22 cellular contexts compared by ENCODE assay signal in the genomic region with DNA sequence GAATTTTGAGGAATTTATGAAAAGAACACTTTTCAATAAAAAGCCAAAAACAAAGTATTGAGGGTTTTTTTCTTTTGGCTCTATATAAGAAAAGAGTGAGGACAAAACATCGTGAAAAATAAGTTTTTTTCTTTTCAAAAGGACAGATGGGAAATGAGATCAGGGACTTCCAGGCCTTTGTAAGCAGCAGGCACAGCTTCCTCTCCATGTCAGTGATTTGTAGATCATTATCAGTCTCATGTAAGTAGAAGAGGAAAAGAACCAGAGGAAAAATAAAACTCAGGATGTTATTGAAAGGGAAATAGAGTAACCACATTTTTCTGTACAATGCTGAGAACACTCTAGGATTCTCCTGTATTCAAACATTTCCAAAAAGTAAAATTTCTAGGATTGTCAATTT. TPM values are rescaled to one million over a fixed set of nuclear protein-coding genes. Genes with fewer than 3 reads are reported as not detected.
DNase-seq lines count a peak whose midpoint lies in the region; ATAC-seq and TF ChIP-seq lines count a peak whose summit lies in the region.
"Had no signal": no experiment of that assay in that cellular context is flagged by ENCODE, and none has a peak within 500 bp of the region (broad histone marks: within the 10 kb centered on the region; RNA-seq: fewer than 3 reads in every experiment).

No MANE protein-coding gene starts in this region.

- H3K9me3 ChIP-seq in parathyroid adenoma (ENCODE audit: control insufficient read depth, low read length) = no peaks in the 10 kb centered on the region
- H3K9me3 ChIP-seq: neutrophil, prostate gland, tibial artery had no signal

- no peak overlapping the region for H3K4me2 ChIP-seq in parathyroid adenoma (ENCODE audit: low read length)

- no peaks in the 10 kb centered on the region for H3K4me1 ChIP-seq in parathyroid adenoma
- H3K4me1 ChIP-seq: prostate gland, tibial artery had no signal

- H3K9ac ChIP-seq in parathyroid adenoma = no peak overlapping the region
- H3K9ac ChIP-seq: GM23248 had no signal

- ATAC-seq in HG03520 (IDR thresholded peaks at IDR 0.05; ENCODE audit: unreplicated experiment) = no peak
- ATAC-seq: activated CD4-positive, alpha-beta T cell treated with anti-CD3 and anti-CD28 coated beads for 36 hours; activated CD8-positive, alpha-beta T cell treated with anti-CD3 and anti-CD28 coated beads, Interleukin-2, amount 10 ng/mL, durations not matched to agents 7 days and 5 days; stimulated activated naive CD8-positive, alpha-beta T cell treated with anti-CD3 and anti-CD28 coated beads, Interleukin-15, amount 100 ng/mL, for 72 hours had no signal

- H3K27ac Mint-ChIP-seq in activated naive CD4-positive, alpha-beta T cell treated with anti-CD3 and anti-CD28 coated beads, Interleukin-2, amount 50 U/mL, for 24 hours = peak overlapping the region; percentile 35
- H3K27ac Mint-ChIP-seq in activated naive CD4-positive, alpha-beta T cell treated with anti-CD3 and anti-CD28 coated beads, Interleukin-2, amount 10 ng/mL, durations not matched to agents 7 days and 5 days = no peak overlapping the region
- peak overlapping the region; percentile 95 for H3K27ac Mint-ChIP-seq in endothelial cell (ENCODE audit: unreplicated experiment)
- H3K27ac Mint-ChIP-seq: activated CD4-positive, alpha-beta T cell treated with anti-CD3 and anti-CD28 coated beads for 36 hours; activated CD8-positive, alpha-beta T cell treated with anti-CD3 and anti-CD28 coated beads, Interleukin-2, amount 10 ng/mL, durations not matched to agents 7 days and 5 days; activated naive CD8-positive, alpha-beta T cell treated with anti-CD3 and anti-CD28 coated beads for 36 hours; activated T-helper 2 cell treated with anti-CD3 and anti-CD28 coated beads, Interferon-gamma antibody, Interleukin-2, Interleukin-4, amounts not matched to agents 10 μg/mL and 5 μg/mL and 100 μg/mL, durations not matched to agents 14 hours and 24 hours and 36 hours; stimulated activated naive CD8-positive, alpha-beta T cell treated with anti-CD3 and anti-CD28 coated beads, Interleukin-15, amount 100 ng/mL, for 72 hours had no signal

- H3K4me3 ChIP-seq in parathyroid adenoma (ENCODE audit: low read depth, low read length) = no peak overlapping the region
- H3K4me3 ChIP-seq: dorsolateral prefrontal cortex, GM23248, prostate gland, tibial artery had no signal

- no peak for TF ChIP-seq CTCF in endothelial cell (IDR thresholded peaks at IDR 0.05; ENCODE audit: unreplicated experiment)
- TF ChIP-seq CTCF in parathyroid adenoma (IDR thresholded peaks at IDR 0.05) = no peak

- H3K36me3 Mint-ChIP-seq in activated naive CD4-positive, alpha-beta T cell treated with anti-CD3 and anti-CD28 coated beads, Interleukin-2, amount 50 U/mL, for 24 hours = peaks cover 16% of the 10 kb centered on the region
- H3K36me3 Mint-ChIP-seq in activated naive CD4-positive, alpha-beta T cell treated with anti-CD3 and anti-CD28 coated beads, Interleukin-2, amount 10 ng/mL, durations not matched to agents 7 days and 5 days = peaks cover 29% of the 10 kb centered on the region
- H3K36me3 Mint-ChIP-seq in endothelial cell (ENCODE audit: low read depth, unreplicated experiment) = peaks cover 39% of the 10 kb centered on the region

- no peak overlapping the region for H2AFZ ChIP-seq in parathyroid adenoma
- H2AFZ ChIP-seq: GM23248 had no signal

- peak overlapping the region; percentile 55 for H3K27ac ChIP-seq in parathyroid adenoma
- H3K27ac ChIP-seq: GM23248, neutrophil, prostate gland, tibial artery had no signal

- CTCF ChIA-PET in activated naive CD4-positive, alpha-beta T cell treated with anti-CD3 and anti-CD28 coated beads, Interleukin-2, amount 10 ng/mL, durations not matched to agents 7 days and 5 days (lab: Charles Lee) = no interaction called here

- no peaks in the 10 kb centered on the region for H3K36me3 ChIP-seq in parathyroid adenoma (ENCODE audit: control insufficient read depth, insufficient read depth, low read length)
- H3K36me3 ChIP-seq: neutrophil, prostate gland, tibial artery had no signal

- H3K79me2 ChIP-seq in parathyroid adenoma = no peaks in the 10 kb centered on the region

- H3K4me3 Mint-ChIP-seq in activated naive CD4-positive, alpha-beta T cell treated with anti-CD3 and anti-CD28 coated beads, Interleukin-2, amount 50 U/mL, for 24 hours = no peak overlapping the region
- H3K4me3 Mint-ChIP-seq in activated naive CD4-positive, alpha-beta T cell treated with anti-CD3 and anti-CD28 coated beads, Interleukin-2, amount 10 ng/mL, durations not matched to agents 7 days and 5 days = no peak overlapping the region
- H3K4me3 Mint-ChIP-seq in endothelial cell (ENCODE audit: unreplicated experiment) = no peak overlapping the region
- H3K4me3 Mint-ChIP-seq: activated CD4-positive, alpha-beta T cell treated with anti-CD3 and anti-CD28 coated beads for 36 hours; activated CD8-positive, alpha-beta T cell treated with anti-CD3 and anti-CD28 coated beads, Interleukin-2, amount 10 ng/mL, durations not matched to agents 7 days and 5 days; activated naive CD8-positive, alpha-beta T cell treated with anti-CD3 and anti-CD28 coated beads for 36 hours; CD4-positive, alpha-beta memory T cell; stimulated activated naive CD8-positive, alpha-beta T cell treated with anti-CD3 and anti-CD28 coated beads, Interleukin-15, amount 100 ng/mL, for 72 hours had no signal

- H3K9me3 Mint-ChIP-seq in activated naive CD4-positive, alpha-beta T cell treated with anti-CD3 and anti-CD28 coated beads, Interleukin-2, amount 50 U/mL, for 24 hours = no peaks in the 10 kb centered on the region
- no peaks in the 10 kb centered on the region for H3K9me3 Mint-ChIP-seq in activated naive CD4-positive, alpha-beta T cell treated with anti-CD3 and anti-CD28 coated beads, Interleukin-2, amount 10 ng/mL, durations not matched to agents 7 days and 5 days
- no peaks in the 10 kb centered on the region for H3K9me3 Mint-ChIP-seq in endothelial cell (ENCODE audit: unreplicated experiment)
- H3K9me3 Mint-ChIP-seq: activated naive CD8-positive, alpha-beta T cell treated with anti-CD3 and anti-CD28 coated beads for 36 hours; activated T-helper 2 cell treated with anti-CD3 and anti-CD28 coated beads, Interferon-gamma antibody, Interleukin-2, Interleukin-4, amounts not matched to agents 10 μg/mL and 5 μg/mL and 100 μg/mL, durations not matched to agents 14 hours and 24 hours and 36 hours; stimulated activated naive CD8-positive, alpha-beta T cell treated with anti-CD3 and anti-CD28 coated beads, Interleukin-15, amount 100 ng/mL, for 72 hours had no signal

- DNase-seq in activated naive CD4-positive, alpha-beta T cell treated with anti-CD3 and anti-CD28 coated beads, Interleukin-2, amount 10 ng/mL, durations not matched to agents 7 days and 5 days = no peak
- peak; percentile 10 for DNase-seq in NCI-H2171 (lab: John Stamatoyannopoulos, UW)
- no peak for DNase-seq in endothelial cell (ENCODE audit: low spot score)
- DNase-seq in NCI-H524 treated with DMSO at 0.1 percent for 48 hours (lab: John Stamatoyannopoulos, UW) = no peak
- DNase-seq in inferior parietal cortex (ENCODE audit: extremely low spot score) = no peak
- DNase-seq: activated CD4-positive, alpha-beta T cell treated with anti-CD3 and anti-CD28 coated beads for 36 hours; activated CD8-positive, alpha-beta T cell treated with anti-CD3 and anti-CD28 coated beads, Interleukin-2, amount 10 ng/mL, durations not matched to agents 7 days and 5 days; activated naive CD8-positive, alpha-beta T cell treated with anti-CD3 and anti-CD28 coated beads for 36 hours; CD4-positive, alpha-beta memory T cell; central memory CD4-positive, alpha-beta T cell; dorsolateral prefrontal cortex; GM23248; IMR-90; NCI-H1694; stimulated activated naive CD8-positive, alpha-beta T cell treated with anti-CD3 and anti-CD28 coated beads, Interleukin-15, amount 100 ng/mL, for 72 hours; tibial artery had no signal

- H3K27me3 ChIP-seq in parathyroid adenoma (ENCODE audit: control insufficient read depth, insufficient read depth, low read length) = no peaks in the 10 kb centered on the region
- H3K27me3 ChIP-seq: dorsolateral prefrontal cortex, tibial artery had no signal

- H3K27me3 Mint-ChIP-seq in activated naive CD4-positive, alpha-beta T cell treated with anti-CD3 and anti-CD28 coated beads, Interleukin-2, amount 50 U/mL, for 24 hours = no peaks in the 10 kb centered on the region
- no peaks in the 10 kb centered on the region for H3K27me3 Mint-ChIP-seq in activated naive CD4-positive, alpha-beta T cell treated with anti-CD3 and anti-CD28 coated beads, Interleukin-2, amount 10 ng/mL, durations not matched to agents 7 days and 5 days
- peaks cover 2% of the 10 kb centered on the region for H3K27me3 Mint-ChIP-seq in endothelial cell (ENCODE audit: unreplicated experiment)
- H3K27me3 Mint-ChIP-seq: activated CD4-positive, alpha-beta T cell treated with anti-CD3 and anti-CD28 coated beads for 36 hours; activated naive CD8-positive, alpha-beta T cell treated with anti-CD3 and anti-CD28 coated beads for 36 hours; CD4-positive, alpha-beta memory T cell; stimulated activated naive CD8-positive, alpha-beta T cell treated with anti-CD3 and anti-CD28 coated beads, Interleukin-15, amount 100 ng/mL, for 72 hours had no signal

- H3K4me1 Mint-ChIP-seq in activated naive CD4-positive, alpha-beta T cell treated with anti-CD3 and anti-CD28 coated beads, Interleukin-2, amount 50 U/mL, for 24 hours = peaks cover 67% of the 10 kb centered on the region
- peaks cover 12% of the 10 kb centered on the region for H3K4me1 Mint-ChIP-seq in activated naive CD4-positive, alpha-beta T cell treated with anti-CD3 and anti-CD28 coated beads, Interleukin-2, amount 10 ng/mL, durations not matched to agents 7 days and 5 days
- peaks cover 68% of the 10 kb centered on the region for H3K4me1 Mint-ChIP-seq in endothelial cell (ENCODE audit: unreplicated experiment)

RNA-seq across cellular contexts. Expression of gene DOCK9, which starts 29.9 kb away (rescaled TPM):
- 339 TPM for total RNA-seq in endothelial cell (ENCODE audit: unreplicated experiment)
